ENCODE assay signal across 1 cellular context in the genomic region with DNA sequence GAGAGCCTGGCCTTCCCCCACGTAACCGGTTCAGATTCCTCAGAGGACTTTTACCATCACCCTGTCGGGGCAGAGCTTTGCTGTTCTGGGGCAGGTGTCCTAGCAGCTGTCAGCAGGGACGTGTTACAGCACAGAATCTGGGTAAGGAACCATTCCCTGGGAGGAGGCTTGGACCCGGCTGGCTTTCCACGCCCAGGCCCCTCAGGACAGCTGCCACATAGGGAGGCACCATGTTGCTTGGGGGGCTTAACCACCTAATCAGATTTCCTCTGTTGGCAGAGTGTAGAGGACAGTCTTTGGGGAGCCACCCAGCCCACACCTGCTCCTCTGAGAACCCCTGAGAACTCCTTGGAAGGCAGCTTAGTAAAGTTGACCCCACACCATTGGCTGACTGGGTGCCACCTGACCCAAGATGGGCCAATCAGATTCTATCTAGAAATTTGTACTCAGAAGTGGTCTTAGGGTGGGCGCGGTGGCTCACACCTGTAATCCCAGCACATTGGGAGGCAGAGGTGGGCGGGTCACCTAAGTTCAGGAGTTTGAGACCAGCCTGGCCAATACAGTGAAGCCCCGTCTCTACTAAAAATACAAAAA.
TF ChIP-seq lines count a peak whose summit lies in the region.

No MANE protein-coding gene starts in this region.

TF ChIP-seq in A549, 52 proteins besides CTCF, POLR2A, EP300 and RAD21:
- TF ChIP-seq HMGXB4 (CRISPR knock-in tag; IDR thresholded peaks at IDR 0.05; ENCODE audit: borderline replicate concordance) = no peak
- TF ChIP-seq USF2 (IDR thresholded peaks at IDR 0.05) = peak; percentile 58
